In genomic region chr6:110950443-110950842, GRCh38 we compare ENCODE assay signal across 16 cellular contexts. TPM values are rescaled to one million over a fixed set of nuclear protein-coding genes. Genes with fewer than 3 reads are reported as not detected.
DNase-seq lines count a peak whose midpoint lies in the region; ATAC-seq and TF ChIP-seq lines count a peak whose summit lies in the region.
"Had no signal": no experiment of that assay in that cellular context is flagged by ENCODE, and none has a peak within 500 bp of the region (broad histone marks: within the 10 kb centered on the region; RNA-seq: fewer than 3 reads in every experiment).

No MANE protein-coding gene starts in this region.

- H3K9me3 Mint-ChIP-seq in HFFc6 (no peaks in the 10 kb centered on the region), chondrocyte (ENCODE audit: low read depth) (no peaks in the 10 kb centered on the region)
- H3K9me3 Mint-ChIP-seq: CD8-positive, alpha-beta memory T cell; H9 had no signal

- H3K4me1 Mint-ChIP-seq in HFFc6 (ENCODE audit: low read depth), result peaks cover 55% of the 10 kb centered on the region
- peaks cover 19% of the 10 kb centered on the region for H3K4me1 Mint-ChIP-seq in chondrocyte (ENCODE audit: low read depth)
- H3K4me1 Mint-ChIP-seq: H9 had no signal

- H3K18ac ChIP-seq in mesenchymal stem cell (ENCODE audit: low read depth in 1 of 2, low read length in 2 of 2), result no peak overlapping the region

- no peak for ATAC-seq in GM19351 (IDR thresholded peaks at IDR 0.05; ENCODE audit: unreplicated experiment)
- no peak for ATAC-seq in HG02588 (IDR thresholded peaks at IDR 0.05; ENCODE audit: unreplicated experiment)

- H4K8ac ChIP-seq in mesenchymal stem cell (ENCODE audit: low read length), result no peak overlapping the region

- no peak overlapping the region for H2BK5ac ChIP-seq in mesenchymal stem cell (ENCODE audit: low read depth, low read length, poor library complexity, severe bottlenecking)

- DNase-seq in HFFc6, result no peak
- no peak for DNase-seq in chondrocyte (ENCODE audit: low spot score)
- peak; percentile 2 for DNase-seq in mesenchymal stem cell
- DNase-seq in NCI-H146 (lab: John Stamatoyannopoulos, UW), result no peak
- DNase-seq in stimulated activated CD8-positive, alpha-beta memory T cell treated with anti-CD3 and anti-CD28 coated beads, Interleukin-4, amount 100 ng/mL, for 48 hours, result no peak
- DNase-seq: C1 segment of cervical spinal cord; CD8-positive, alpha-beta memory T cell; H9; NCI-H187; NCI-H2227 treated with DMSO at 0.1 percent for 48 hours; NCI-H510A treated with DMSO at 0.1 percent for 48 hours; SHP77 treated with DMSO at 0.1 percent for 48 hours; SK-N-SH had no signal

- no peak overlapping the region for H3K4me3 Mint-ChIP-seq in HFFc6
- H3K4me3 Mint-ChIP-seq in chondrocyte (ENCODE audit: unreplicated experiment), result no peak overlapping the region
- H3K4me3 Mint-ChIP-seq: CD8-positive, alpha-beta memory T cell; H9 had no signal

- H3K9me3 ChIP-seq in mesenchymal stem cell (ENCODE audit: control insufficient read depth, low read length), result no peaks in the 10 kb centered on the region
- H3K9me3 ChIP-seq: SK-N-SH had no signal

- peak overlapping the region; percentile 100 for H3K27ac ChIP-seq in 22Rv1
- H3K27ac ChIP-seq in mesenchymal stem cell (ENCODE audit: low read length, poor library complexity, severe bottlenecking), result peak overlapping the region; percentile 41

- no peak overlapping the region for H3K4me2 ChIP-seq in mesenchymal stem cell (ENCODE audit: low read length, poor library complexity, severe bottlenecking)

- H3K23ac ChIP-seq in mesenchymal stem cell (ENCODE audit: low read length in 2 of 2), result no peak overlapping the region

- no peaks in the 10 kb centered on the region for H3K79me1 ChIP-seq in mesenchymal stem cell (replicated peaks; ENCODE audit: low read length, poor library complexity, severe bottlenecking)

- H3K4me3 ChIP-seq in mesenchymal stem cell (ENCODE audit: insufficient read depth in 1 of 2, low read depth in 1 of 2, low read length in 2 of 2), result no peak overlapping the region

- no peak overlapping the region for H4K91ac ChIP-seq in mesenchymal stem cell (ENCODE audit: low read length)

- H3K27me3 ChIP-seq in mesenchymal stem cell (ENCODE audit: control insufficient read depth in 1 of 2, insufficient read depth in 1 of 2, low read length in 2 of 2), result no peaks in the 10 kb centered on the region

- no peak overlapping the region for H2AFZ ChIP-seq in mesenchymal stem cell (ENCODE audit: low read depth, low read length)

- no peak overlapping the region for H3K14ac ChIP-seq in mesenchymal stem cell (ENCODE audit: low read length in 2 of 2)

- peak overlapping the region; percentile 51 for H3K9ac ChIP-seq in mesenchymal stem cell (ENCODE audit: low read length)
- H3K9ac ChIP-seq: SK-N-SH had no signal

- no peaks in the 10 kb centered on the region for H3K27me3 Mint-ChIP-seq in HFFc6 (ENCODE audit: insufficient read depth)
- H3K27me3 Mint-ChIP-seq in chondrocyte (ENCODE audit: low read depth), result no peaks in the 10 kb centered on the region

- H3K4ac ChIP-seq in mesenchymal stem cell (ENCODE audit: low read depth in 1 of 2, low read length in 2 of 2), result no peak overlapping the region

- peaks cover 3% of the 10 kb centered on the region for H3K4me1 ChIP-seq in mesenchymal stem cell (ENCODE audit: control insufficient read depth, insufficient read depth, low read depth, low read length)

- no peak overlapping the region for H2AK5ac ChIP-seq in mesenchymal stem cell (ENCODE audit: low read length, severe bottlenecking)

- no peaks in the 10 kb centered on the region for H3K36me3 ChIP-seq in mesenchymal stem cell (ENCODE audit: control insufficient read depth in 1 of 2, insufficient read depth in 2 of 2, low read depth in 1 of 2, low read length in 2 of 2)

- TF ChIP-seq CTCF in 22Rv1 (IDR thresholded peaks at IDR 0.05) (no peak), HFFc6 (IDR thresholded peaks at IDR 0.05) (no peak), chondrocyte (IDR thresholded peaks at IDR 0.05) (no peak)

- H2BK120ac ChIP-seq in mesenchymal stem cell (ENCODE audit: low read depth, low read length), result no peak overlapping the region

- H2BK12ac ChIP-seq in mesenchymal stem cell (ENCODE audit: low read length in 2 of 2), result no peak overlapping the region

- H3K36me3 Mint-ChIP-seq in HFFc6 (ENCODE audit: low read depth) (no peaks in the 10 kb centered on the region), chondrocyte (ENCODE audit: low read depth) (no peaks in the 10 kb centered on the region)
- H3K36me3 Mint-ChIP-seq: CD8-positive, alpha-beta memory T cell had no signal

- H2BK15ac ChIP-seq in mesenchymal stem cell (ENCODE audit: low read depth, poor library complexity, severe bottlenecking), result no peak overlapping the region

- H3K27ac Mint-ChIP-seq in HFFc6, result peak overlapping the region; percentile 47
- peak overlapping the region; percentile 30 for H3K27ac Mint-ChIP-seq in chondrocyte (ENCODE audit: unreplicated experiment)
- H3K27ac Mint-ChIP-seq: H9 had no signal

RNA-seq across cellular contexts. Expression of gene GTF3C6, which starts 8.1 kb away (rescaled TPM):
- total RNA-seq in HFFc6 (2021; fragmentation: NEBNext Ultra II Directional; extraction: Animal tissue kit (Norgen Biotek cat#: 25700)), result 100 to 1,000 TPM; 119 to 134 (median 127) TPM
- 67.5 to 89.4 TPM (median 79.5 TPM) in 3 replicates for total RNA-seq in chondrocyte
- polyA plus RNA-seq in mesenchymal stem cell (2013, experiment 1 of 2), result 113 TPM
- 116 TPM for polyA plus RNA-seq in mesenchymal stem cell (2013, experiment 2 of 2)

RNA-seq across cellular contexts. Expression of gene RPF2, which starts 31.4 kb away (rescaled TPM):
- 10 to 100 TPM; 39.3 to 48.7 (median 40.9) TPM for total RNA-seq in HFFc6 (2021; fragmentation: NEBNext Ultra II Directional; extraction: Animal tissue kit (Norgen Biotek cat#: 25700))
- 16.9 to 19.4 TPM (median 17.1 TPM) in 3 replicates for total RNA-seq in chondrocyte
- 40.4 TPM for polyA plus RNA-seq in mesenchymal stem cell (2013, experiment 1 of 2)
- polyA plus RNA-seq in mesenchymal stem cell (2013, experiment 2 of 2), result 40.6 TPM
